Comparison of ENCODE assay signal across 9 cellular contexts in genomic region chr4:13627185-13627605, GRCh38. TPM values are rescaled to one million over a fixed set of nuclear protein-coding genes. Genes with fewer than 3 reads are reported as not detected.
DNase-seq lines count a peak whose midpoint lies in the region; ATAC-seq, FAIRE-seq and TF ChIP-seq lines count a peak whose summit lies in the region.
"Had no signal": no experiment of that assay in that cellular context is flagged by ENCODE, and none has a peak within 500 bp of the region (broad histone marks: within the 10 kb centered on the region; RNA-seq: fewer than 3 reads in every experiment).

No MANE protein-coding gene starts in this region.

- H3K4me3 ChIP-seq in OCI-LY3 (ENCODE audit: low read length) (peak overlapping the region; percentile 99), bronchial epithelial cell (ENCODE audit: low read depth, low read length) (peak overlapping the region; percentile 88), lower lobe of right lung (peak overlapping the region; percentile 87), suprapubic skin (peak overlapping the region; percentile 84)

- no peak for TF ChIP-seq EP300 in suprapubic skin (IDR thresholded peaks at IDR 0.05)

- H3K4me1 ChIP-seq in OCI-LY3 (ENCODE audit: low read length) (peaks cover 27% of the 10 kb centered on the region), lower lobe of right lung (peaks cover 28% of the 10 kb centered on the region), suprapubic skin (peaks cover 30% of the 10 kb centered on the region)

- FAIRE-seq in bronchial epithelial cell (lab: Jason Lieb, UNC) = no peak
- FAIRE-seq: frontal cortex had no signal

- ATAC-seq in HG02623 (IDR thresholded peaks at IDR 0.05; ENCODE audit: unreplicated experiment) (peak; percentile 30), lower lobe of right lung (no peak)

- no peaks in the 10 kb centered on the region for H3K9me3 ChIP-seq in OCI-LY3 (ENCODE audit: insufficient read depth, low read length)
- no peaks in the 10 kb centered on the region for H3K9me3 ChIP-seq in lower lobe of right lung
- no peaks in the 10 kb centered on the region for H3K9me3 ChIP-seq in suprapubic skin

- TF ChIP-seq CTCF in OCI-LY3 (IDR thresholded peaks at IDR 0.05; ENCODE audit: low read depth, low read length) (no peak), bronchial epithelial cell (IDR thresholded peaks at IDR 0.05; ENCODE audit: insufficient read depth, low read length, severe bottlenecking) (no peak), lower lobe of right lung (IDR thresholded peaks at IDR 0.05) (no peak), suprapubic skin (IDR thresholded peaks at IDR 0.05) (no peak)

- H4K20me1 ChIP-seq in OCI-LY3 (ENCODE audit: insufficient read depth, low read length) = peaks cover 31% of the 10 kb centered on the region

- intact Hi-C loops in lower lobe of right lung (cut with DNase I) = no loop called here

- DNase-seq in NCI-H2227 (lab: John Stamatoyannopoulos, UW; ENCODE audit: unreplicated experiment) = peak; percentile 30
- no peak for DNase-seq in NCI-H2227 treated with DMSO at 0.1 percent for 48 hours (lab: John Stamatoyannopoulos, UW)
- DNase-seq in bronchial epithelial cell (ENCODE audit: low read depth) = no peak
- DNase-seq in lower lobe of right lung = peak; percentile 58
- peak in 1 of 2 donors; percentile 67 for DNase-seq in suprapubic skin (ENCODE audit: low spot score in 2 of 2)
- DNase-seq in 8988T = no peak

- WGBS in suprapubic skin = 0% methylated on average over 13 of the region's 45 CpGs

- 0 out of 2 replicates have a peak overlapping the region, but pooled peaks have one; percentile 24 for H2AFZ ChIP-seq in OCI-LY3 (ENCODE audit: low read depth, low read length)

- H3K4me2 ChIP-seq in OCI-LY3 (ENCODE audit: low read length) = peak overlapping the region; percentile 98

- peak overlapping the region; percentile 94 for H3K9ac ChIP-seq in OCI-LY3 (ENCODE audit: low read length)

- H3K27ac ChIP-seq in OCI-LY3 (ENCODE audit: low read length) (peak overlapping the region; percentile 31; the same call in 1 of the 2 replicates), lower lobe of right lung (peak overlapping the region; percentile 96), suprapubic skin (peak overlapping the region; percentile 95)

- peaks cover 5% of the 10 kb centered on the region for H3K36me3 ChIP-seq in OCI-LY3 (replicated peaks; ENCODE audit: low read depth, low read length)
- H3K36me3 ChIP-seq in bronchial epithelial cell (ENCODE audit: control insufficient read depth, insufficient read depth, low read length) = no peaks in the 10 kb centered on the region
- no peaks in the 10 kb centered on the region for H3K36me3 ChIP-seq in lower lobe of right lung
- no peaks in the 10 kb centered on the region for H3K36me3 ChIP-seq in suprapubic skin

- no peak for TF ChIP-seq POLR2A in suprapubic skin (IDR thresholded peaks at IDR 0.05)

- H3K27me3 ChIP-seq in OCI-LY3 (ENCODE audit: low read depth, low read length) = no peaks in the 10 kb centered on the region
- no peaks in the 10 kb centered on the region for H3K27me3 ChIP-seq in bronchial epithelial cell (ENCODE audit: control insufficient read depth, insufficient read depth, low read length)
- H3K27me3 ChIP-seq in lower lobe of right lung (ENCODE audit: low read depth) = no peaks in the 10 kb centered on the region
- no peaks in the 10 kb centered on the region for H3K27me3 ChIP-seq in suprapubic skin

- peaks cover 58% of the 10 kb centered on the region for H3K79me2 ChIP-seq in OCI-LY3 (ENCODE audit: low read length)

RNA-seq across cellular contexts. Expression of gene BOD1L1, which starts 0.3 kb away (rescaled TPM):
- total RNA-seq in bronchial epithelial cell (18.4 and 29.1 TPM in 2 replicates), lower lobe of right lung (42.7 TPM), suprapubic skin (10 to 100 TPM; 26.5 to 78.0 (median 36.5) TPM)

Comparison
In these comparisons a context has a peak if more than half of its experiments do, and no peak if none do; other contexts are left out.
1. DNase-seq: peak in NCI-H2227 (single experiment) and lower lobe of right lung (single experiment); none in NCI-H2227 treated with DMSO at 0.1 percent for 48 hours (single experiment), bronchial epithelial cell (single experiment) and 8988T (single experiment).
2. H3K27ac ChIP-seq: peak in every context shown above with its lines; median percentile 96 in lower lobe of right lung; 95 in suprapubic skin; 31 in OCI-LY3.
3. Peak in every context shown above with its lines, with median percentiles within 50 percentile points of each other: H3K4me3 ChIP-seq.